1 cellular context compared by ENCODE assay signal in the genomic region with DNA sequence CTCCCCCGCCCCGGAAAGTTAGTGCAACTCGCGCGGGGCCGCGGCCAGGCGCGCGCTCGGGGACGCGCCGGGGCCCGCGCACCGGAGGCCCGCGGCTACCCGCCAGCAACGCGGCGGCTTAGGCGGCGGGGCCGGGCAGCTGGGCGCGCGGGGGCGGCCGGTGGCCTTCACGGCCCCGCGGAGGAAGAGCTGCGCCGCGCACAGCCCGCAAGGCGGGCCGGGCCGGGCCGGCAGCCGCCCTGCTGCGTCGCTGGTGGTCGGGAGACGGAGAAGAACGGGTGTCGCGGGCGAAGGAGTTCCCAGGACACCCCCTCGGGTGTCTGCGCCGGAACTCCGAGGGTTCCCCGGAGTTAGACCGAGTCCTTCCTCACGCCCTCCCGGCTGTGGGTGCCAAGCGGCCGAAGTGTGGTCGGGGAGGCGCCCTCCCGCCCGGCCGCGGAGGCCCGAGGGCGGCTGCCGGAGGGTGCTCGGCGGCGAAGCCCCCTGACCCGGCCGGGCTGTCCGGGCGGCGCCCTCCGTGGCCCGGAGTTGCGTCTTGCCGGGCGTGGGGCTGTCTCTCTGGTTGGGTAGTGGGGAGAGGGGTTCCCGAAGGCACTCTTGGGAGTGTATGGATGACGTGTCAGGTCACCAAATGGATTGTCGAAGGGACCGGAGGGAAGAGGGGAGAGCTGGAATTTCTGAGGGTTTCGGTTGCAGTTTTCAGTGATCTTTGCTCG.
A peak's percentile ranks its signal among the peaks of the same experiment; 100 is the strongest.
TF ChIP-seq lines count a peak whose summit lies in the region.

No MANE protein-coding gene starts in this region.

TF ChIP-seq in GM12878, 131 proteins besides CTCF, POLR2A, EP300 and RAD21 (continued from another document):
- TF ChIP-seq, protein P1, sequence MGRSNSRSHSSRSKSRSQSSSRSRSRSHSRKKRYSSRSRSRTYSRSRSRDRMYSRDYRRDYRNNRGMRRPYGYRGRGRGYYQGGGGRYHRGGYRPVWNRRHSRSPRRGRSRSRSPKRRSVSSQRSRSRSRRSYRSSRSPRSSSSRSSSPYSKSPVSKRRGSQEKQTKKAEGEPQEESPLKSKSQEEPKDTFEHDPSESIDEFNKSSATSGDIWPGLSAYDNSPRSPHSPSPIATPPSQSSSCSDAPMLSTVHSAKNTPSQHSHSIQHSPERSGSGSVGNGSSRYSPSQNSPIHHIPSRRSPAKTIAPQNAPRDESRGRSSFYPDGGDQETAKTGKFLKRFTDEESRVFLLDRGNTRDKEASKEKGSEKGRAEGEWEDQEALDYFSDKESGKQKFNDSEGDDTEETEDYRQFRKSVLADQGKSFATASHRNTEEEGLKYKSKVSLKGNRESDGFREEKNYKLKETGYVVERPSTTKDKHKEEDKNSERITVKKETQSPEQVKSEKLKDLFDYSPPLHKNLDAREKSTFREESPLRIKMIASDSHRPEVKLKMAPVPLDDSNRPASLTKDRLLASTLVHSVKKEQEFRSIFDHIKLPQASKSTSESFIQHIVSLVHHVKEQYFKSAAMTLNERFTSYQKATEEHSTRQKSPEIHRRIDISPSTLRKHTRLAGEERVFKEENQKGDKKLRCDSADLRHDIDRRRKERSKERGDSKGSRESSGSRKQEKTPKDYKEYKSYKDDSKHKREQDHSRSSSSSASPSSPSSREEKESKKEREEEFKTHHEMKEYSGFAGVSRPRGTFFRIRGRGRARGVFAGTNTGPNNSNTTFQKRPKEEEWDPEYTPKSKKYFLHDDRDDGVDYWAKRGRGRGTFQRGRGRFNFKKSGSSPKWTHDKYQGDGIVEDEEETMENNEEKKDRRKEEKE (IDR thresholded peaks at IDR 0.05) = no peak
- TF ChIP-seq GABPA (IDR thresholded peaks at IDR 0.05; ENCODE audit: low read depth) = no peak
- 0 out of 2 replicates have a peak, but pooled peaks have one; percentile 10 for TF ChIP-seq BCL11A (IDR thresholded peaks at IDR 0.05; ENCODE audit: low read depth, low read length)
- no peak for TF ChIP-seq STAT3 (IDR thresholded peaks at IDR 0.05; ENCODE audit: low read depth, low read length)
- 0 out of 4 replicates have a peak, but pooled peaks of 1 of the 2 experiments have one; percentile 5 for TF ChIP-seq BHLHE40 (IDR thresholded peaks at IDR 0.05; ENCODE audit: borderline replicate concordance in 1 of 2, low read depth in 2 of 2, low read length in 1 of 2)
- 0 out of 2 replicates have a peak, but pooled peaks have one; percentile 7 for TF ChIP-seq ZNF24 (IDR thresholded peaks at IDR 0.05)
- no peak for TF ChIP-seq NFXL1 (IDR thresholded peaks at IDR 0.05; ENCODE audit: borderline replicate concordance)
- TF ChIP-seq, protein P2, sequence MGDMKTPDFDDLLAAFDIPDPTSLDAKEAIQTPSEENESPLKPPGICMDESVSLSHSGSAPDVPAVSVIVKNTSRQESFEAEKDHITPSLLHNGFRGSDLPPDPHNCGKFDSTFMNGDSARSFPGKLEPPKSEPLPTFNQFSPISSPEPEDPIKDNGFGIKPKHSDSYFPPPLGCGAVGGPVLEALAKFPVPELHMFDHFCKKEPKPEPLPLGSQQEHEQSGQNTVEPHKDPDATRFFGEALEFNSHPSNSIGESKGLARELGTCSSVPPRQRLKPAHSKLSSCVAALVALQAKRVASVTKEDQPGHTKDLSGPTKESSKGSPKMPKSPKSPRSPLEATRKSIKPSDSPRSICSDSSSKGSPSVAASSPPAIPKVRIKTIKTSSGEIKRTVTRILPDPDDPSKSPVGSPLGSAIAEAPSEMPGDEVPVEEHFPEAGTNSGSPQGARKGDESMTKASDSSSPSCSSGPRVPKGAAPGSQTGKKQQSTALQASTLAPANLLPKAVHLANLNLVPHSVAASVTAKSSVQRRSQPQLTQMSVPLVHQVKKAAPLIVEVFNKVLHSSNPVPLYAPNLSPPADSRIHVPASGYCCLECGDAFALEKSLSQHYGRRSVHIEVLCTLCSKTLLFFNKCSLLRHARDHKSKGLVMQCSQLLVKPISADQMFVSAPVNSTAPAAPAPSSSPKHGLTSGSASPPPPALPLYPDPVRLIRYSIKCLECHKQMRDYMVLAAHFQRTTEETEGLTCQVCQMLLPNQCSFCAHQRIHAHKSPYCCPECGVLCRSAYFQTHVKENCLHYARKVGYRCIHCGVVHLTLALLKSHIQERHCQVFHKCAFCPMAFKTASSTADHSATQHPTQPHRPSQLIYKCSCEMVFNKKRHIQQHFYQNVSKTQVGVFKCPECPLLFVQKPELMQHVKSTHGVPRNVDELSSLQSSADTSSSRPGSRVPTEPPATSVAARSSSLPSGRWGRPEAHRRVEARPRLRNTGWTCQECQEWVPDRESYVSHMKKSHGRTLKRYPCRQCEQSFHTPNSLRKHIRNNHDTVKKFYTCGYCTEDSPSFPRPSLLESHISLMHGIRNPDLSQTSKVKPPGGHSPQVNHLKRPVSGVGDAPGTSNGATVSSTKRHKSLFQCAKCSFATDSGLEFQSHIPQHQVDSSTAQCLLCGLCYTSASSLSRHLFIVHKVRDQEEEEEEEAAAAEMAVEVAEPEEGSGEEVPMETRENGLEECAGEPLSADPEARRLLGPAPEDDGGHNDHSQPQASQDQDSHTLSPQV (IDR thresholded peaks at IDR 0.05) = no peak
- TF ChIP-seq ASH2L (IDR thresholded peaks at IDR 0.05; ENCODE audit: borderline replicate concordance, low read depth) = no peak
- TF ChIP-seq TAF1 (IDR thresholded peaks at IDR 0.05; ENCODE audit: borderline replicate concordance, low read depth, low read length) = peak; percentile 69; the same call in 1 of the 2 replicates
- TF ChIP-seq, protein P3, sequence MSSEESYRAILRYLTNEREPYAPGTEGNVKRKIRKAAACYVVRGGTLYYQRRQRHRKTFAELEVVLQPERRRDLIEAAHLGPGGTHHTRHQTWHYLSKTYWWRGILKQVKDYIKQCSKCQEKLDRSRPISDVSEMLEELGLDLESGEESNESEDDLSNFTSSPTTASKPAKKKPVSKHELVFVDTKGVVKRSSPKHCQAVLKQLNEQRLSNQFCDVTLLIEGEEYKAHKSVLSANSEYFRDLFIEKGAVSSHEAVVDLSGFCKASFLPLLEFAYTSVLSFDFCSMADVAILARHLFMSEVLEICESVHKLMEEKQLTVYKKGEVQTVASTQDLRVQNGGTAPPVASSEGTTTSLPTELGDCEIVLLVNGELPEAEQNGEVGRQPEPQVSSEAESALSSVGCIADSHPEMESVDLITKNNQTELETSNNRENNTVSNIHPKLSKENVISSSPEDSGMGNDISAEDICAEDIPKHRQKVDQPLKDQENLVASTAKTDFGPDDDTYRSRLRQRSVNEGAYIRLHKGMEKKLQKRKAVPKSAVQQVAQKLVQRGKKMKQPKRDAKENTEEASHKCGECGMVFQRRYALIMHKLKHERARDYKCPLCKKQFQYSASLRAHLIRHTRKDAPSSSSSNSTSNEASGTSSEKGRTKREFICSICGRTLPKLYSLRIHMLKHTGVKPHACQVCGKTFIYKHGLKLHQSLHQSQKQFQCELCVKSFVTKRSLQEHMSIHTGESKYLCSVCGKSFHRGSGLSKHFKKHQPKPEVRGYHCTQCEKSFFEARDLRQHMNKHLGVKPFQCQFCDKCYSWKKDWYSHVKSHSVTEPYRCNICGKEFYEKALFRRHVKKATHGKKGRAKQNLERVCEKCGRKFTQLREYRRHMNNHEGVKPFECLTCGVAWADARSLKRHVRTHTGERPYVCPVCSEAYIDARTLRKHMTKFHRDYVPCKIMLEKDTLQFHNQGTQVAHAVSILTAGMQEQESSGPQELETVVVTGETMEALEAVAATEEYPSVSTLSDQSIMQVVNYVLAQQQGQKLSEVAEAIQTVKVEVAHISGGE (CRISPR knock-in tag; IDR thresholded peaks at IDR 0.05) = no peak
- TF ChIP-seq FOXK2 (IDR thresholded peaks at IDR 0.05) = no peak
- TF ChIP-seq, protein P4, sequence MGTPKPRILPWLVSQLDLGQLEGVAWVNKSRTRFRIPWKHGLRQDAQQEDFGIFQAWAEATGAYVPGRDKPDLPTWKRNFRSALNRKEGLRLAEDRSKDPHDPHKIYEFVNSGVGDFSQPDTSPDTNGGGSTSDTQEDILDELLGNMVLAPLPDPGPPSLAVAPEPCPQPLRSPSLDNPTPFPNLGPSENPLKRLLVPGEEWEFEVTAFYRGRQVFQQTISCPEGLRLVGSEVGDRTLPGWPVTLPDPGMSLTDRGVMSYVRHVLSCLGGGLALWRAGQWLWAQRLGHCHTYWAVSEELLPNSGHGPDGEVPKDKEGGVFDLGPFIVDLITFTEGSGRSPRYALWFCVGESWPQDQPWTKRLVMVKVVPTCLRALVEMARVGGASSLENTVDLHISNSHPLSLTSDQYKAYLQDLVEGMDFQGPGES (IDR thresholded peaks at IDR 0.05) = no peak
